ENCODE assay signal across 15 cellular contexts in genomic region chr4:162645381-162645780, GRCh38.
A peak's percentile ranks its signal among the peaks of the same experiment; 100 is the strongest.
DNase-seq lines count a peak whose midpoint lies in the region; ATAC-seq and TF ChIP-seq lines count a peak whose summit lies in the region.
"Had no signal": no experiment of that assay in that cellular context is flagged by ENCODE, and none has a peak within 500 bp of the region (broad histone marks: within the 10 kb centered on the region; RNA-seq: fewer than 3 reads in every experiment).

No MANE protein-coding gene starts in this region.

- H3K14ac ChIP-seq in trophoblast cell (ENCODE audit: low read length): no peak overlapping the region

- DNase-seq in DMS 273 (lab: John Stamatoyannopoulos, UW; ENCODE audit: unreplicated experiment): peak; percentile 10
- DNase-seq in DMS 273 treated with DMSO at 0.1 percent for 48 hours (lab: John Stamatoyannopoulos, UW): no peak
- peak; percentile 20 for DNase-seq in NCI-H82 (lab: John Stamatoyannopoulos, UW)
- DNase-seq in chondrocyte (ENCODE audit: low spot score): no peak
- DNase-seq in trophoblast cell: peak; percentile 16 to 67
- DNase-seq in NCI-H2227 (lab: John Stamatoyannopoulos, UW; ENCODE audit: unreplicated experiment): no peak
- DNase-seq in NCI-H526 treated with DMSO at 0.1 percent for 48 hours (lab: John Stamatoyannopoulos, UW): no peak
- DNase-seq: 8988T; activated naive CD4-positive, alpha-beta T cell treated with anti-CD3 and anti-CD28 coated beads, Interleukin-2, amount 10 ng/mL, durations not matched to agents 7 days and 5 days; DMS153; midbrain; Peyer's patch; retina; T-helper 9 cell had no signal

- H3K27me3 Mint-ChIP-seq in chondrocyte (ENCODE audit: low read depth): no peaks in the 10 kb centered on the region
- H3K27me3 Mint-ChIP-seq: activated naive CD4-positive, alpha-beta T cell treated with anti-CD3 and anti-CD28 coated beads, Interleukin-2, amount 10 ng/mL, durations not matched to agents 7 days and 5 days had no signal

- H4K12ac ChIP-seq in trophoblast cell (ENCODE audit: low read depth, low read length): no peak overlapping the region

- H3K18ac ChIP-seq in trophoblast cell (ENCODE audit: low read length): no peak overlapping the region

- no peaks in the 10 kb centered on the region for H3K36me3 ChIP-seq in trophoblast cell (ENCODE audit: control insufficient read depth in 1 of 2, insufficient read depth in 2 of 2, low read length in 2 of 2)
- H3K36me3 ChIP-seq: Peyer's patch had no signal

- no peaks in the 10 kb centered on the region for H3K36me3 Mint-ChIP-seq in chondrocyte (ENCODE audit: low read depth)
- H3K36me3 Mint-ChIP-seq: activated naive CD4-positive, alpha-beta T cell treated with anti-CD3 and anti-CD28 coated beads, Interleukin-2, amount 10 ng/mL, durations not matched to agents 7 days and 5 days had no signal

- no peaks in the 10 kb centered on the region for H3K27me3 ChIP-seq in trophoblast cell (ENCODE audit: insufficient read depth, low read length)
- H3K27me3 ChIP-seq: Peyer's patch had no signal

- H3K4ac ChIP-seq in trophoblast cell (ENCODE audit: low read depth, low read length): no peak overlapping the region

- H3K9me3 Mint-ChIP-seq in chondrocyte (ENCODE audit: low read depth): no peaks in the 10 kb centered on the region

- H3K23ac ChIP-seq in trophoblast cell (ENCODE audit: low read length): no peak overlapping the region

- no peak overlapping the region for H2BK5ac ChIP-seq in trophoblast cell (ENCODE audit: low read depth, low read length, poor library complexity)

- no peak for ATAC-seq in GM19035 (IDR thresholded peaks at IDR 0.05; ENCODE audit: unreplicated experiment)

- H2BK120ac ChIP-seq in trophoblast cell (ENCODE audit: insufficient read depth, low read length, poor library complexity): no peak overlapping the region

- H3K27ac Mint-ChIP-seq in chondrocyte (ENCODE audit: unreplicated experiment): no peak overlapping the region
- H3K27ac Mint-ChIP-seq: activated naive CD4-positive, alpha-beta T cell treated with anti-CD3 and anti-CD28 coated beads, Interleukin-2, amount 10 ng/mL, durations not matched to agents 7 days and 5 days had no signal

- no peak overlapping the region for H4K8ac ChIP-seq in trophoblast cell (ENCODE audit: low read depth, low read length)

- H3K4me3 ChIP-seq in trophoblast cell (ENCODE audit: low read depth, low read length): no peak overlapping the region
- H3K4me3 ChIP-seq: Peyer's patch had no signal

- TF ChIP-seq CTCF in chondrocyte (IDR thresholded peaks at IDR 0.05): peak; percentile 66

- H3K9me3 ChIP-seq in trophoblast cell (ENCODE audit: insufficient read depth, low read depth, low read length): no peaks in the 10 kb centered on the region
- H3K9me3 ChIP-seq: Peyer's patch had no signal

- no peaks in the 10 kb centered on the region for H3K4me1 ChIP-seq in trophoblast cell (ENCODE audit: control insufficient read depth in 1 of 2, insufficient read depth in 2 of 2, low read length in 2 of 2)
- H3K4me1 ChIP-seq: Peyer's patch had no signal

- H3K4me3 Mint-ChIP-seq in chondrocyte (ENCODE audit: unreplicated experiment): no peak overlapping the region
- H3K4me3 Mint-ChIP-seq: activated naive CD4-positive, alpha-beta T cell treated with anti-CD3 and anti-CD28 coated beads, Interleukin-2, amount 10 ng/mL, durations not matched to agents 7 days and 5 days had no signal

- H2BK12ac ChIP-seq in trophoblast cell (ENCODE audit: low read length): no peak overlapping the region

- no peaks in the 10 kb centered on the region for H3K79me2 ChIP-seq in trophoblast cell (ENCODE audit: control insufficient read depth, insufficient read depth, low read length, poor library complexity)

- WGBS in trophoblast cell (ENCODE audit: extremely low coverage, insufficient coverage, insufficient read length): no CpG with 5 or more reads among the region's 4 CpGs

- H2AK5ac ChIP-seq in trophoblast cell (ENCODE audit: low read length): no peak overlapping the region

- H3K4me2 ChIP-seq in trophoblast cell (ENCODE audit: low read length): no peak overlapping the region

- no peak overlapping the region for H3K9ac ChIP-seq in trophoblast cell (ENCODE audit: low read length)

- no peak overlapping the region for H2AFZ ChIP-seq in trophoblast cell (ENCODE audit: insufficient read depth, low read length, poor library complexity)

- no peak overlapping the region for H3K27ac ChIP-seq in trophoblast cell (ENCODE audit: low read depth, low read length)
- H3K27ac ChIP-seq: Peyer's patch had no signal

- H3K79me1 ChIP-seq in trophoblast cell (ENCODE audit: low read length): no peaks in the 10 kb centered on the region

- H3K4me1 Mint-ChIP-seq in chondrocyte (ENCODE audit: low read depth): peaks cover 19% of the 10 kb centered on the region
- H3K4me1 Mint-ChIP-seq: activated naive CD4-positive, alpha-beta T cell treated with anti-CD3 and anti-CD28 coated beads, Interleukin-2, amount 10 ng/mL, durations not matched to agents 7 days and 5 days had no signal

- H4K91ac ChIP-seq in trophoblast cell (ENCODE audit: low read depth, low read length): no peak overlapping the region

Comparison
In these comparisons a context has a peak if more than half of its experiments do, and no peak if none do; other contexts are left out.
1. DNase-seq: peak in DMS 273 (single experiment), NCI-H82 (single experiment) and trophoblast cell (2 of 2); none in DMS 273 treated with DMSO at 0.1 percent for 48 hours (single experiment), chondrocyte (single experiment), NCI-H2227 (single experiment) and NCI-H526 treated with DMSO at 0.1 percent for 48 hours (single experiment).